15 cellular contexts compared by ENCODE assay signal in the genomic region with DNA sequence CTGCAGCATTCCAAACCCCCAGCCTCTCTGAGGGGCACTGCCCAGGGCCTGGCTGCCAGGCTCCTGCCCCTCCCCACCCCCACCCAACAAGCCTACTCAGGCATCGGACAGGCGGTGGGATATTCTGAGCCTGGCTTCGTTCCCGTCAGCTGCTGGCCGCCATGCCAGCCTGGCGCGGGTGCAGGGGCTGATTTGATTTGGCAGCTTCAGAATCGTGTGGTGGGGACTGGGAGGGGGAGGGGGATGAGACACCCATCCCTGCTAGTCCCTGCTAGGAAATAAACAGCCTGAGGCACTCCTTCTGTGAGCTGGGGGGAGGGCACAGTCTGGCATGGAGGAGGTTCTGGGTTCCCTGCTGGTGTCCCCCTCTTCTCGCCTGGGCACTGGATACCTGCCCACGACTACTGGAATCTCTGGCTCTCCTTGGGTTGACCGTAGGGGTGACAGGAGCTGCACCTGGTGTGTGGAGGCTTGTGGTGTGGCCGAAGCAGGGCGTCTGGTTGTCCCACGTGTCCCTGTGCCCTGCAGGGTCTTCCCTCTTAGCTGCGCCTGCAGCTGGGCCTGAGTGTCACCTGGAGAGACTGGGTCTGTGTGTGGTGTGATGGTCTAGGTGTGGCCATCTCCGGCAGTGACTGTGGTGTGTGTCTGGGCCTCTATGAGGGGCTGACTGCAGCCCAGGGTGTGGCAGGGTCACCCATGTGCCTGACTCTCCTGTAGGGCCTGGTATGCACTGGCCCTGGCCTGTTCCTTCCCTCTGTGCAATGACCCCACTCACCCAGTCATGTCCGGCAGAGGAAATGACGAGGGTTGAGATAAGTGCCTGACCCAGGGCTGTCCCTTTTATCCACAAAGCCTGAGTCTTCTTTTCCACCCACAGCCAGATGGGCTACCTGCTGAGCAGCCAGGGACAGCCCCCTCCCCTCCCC. TPM values are rescaled to one million over a fixed set of nuclear protein-coding genes. Genes with fewer than 3 reads are reported as not detected.
DNase-seq lines count a peak whose midpoint lies in the region; ATAC-seq, FAIRE-seq and TF ChIP-seq lines count a peak whose summit lies in the region.
"Had no signal": no experiment of that assay in that cellular context is flagged by ENCODE, and none has a peak within 500 bp of the region (broad histone marks: within the 10 kb centered on the region; RNA-seq: fewer than 3 reads in every experiment).

No MANE protein-coding gene starts in this region.

- peaks cover 9% of the 10 kb centered on the region for H3K27me3 ChIP-seq in bronchial epithelial cell (ENCODE audit: control insufficient read depth, insufficient read depth, low read length)

- H3K4me1 Mint-ChIP-seq in stimulated activated memory B cell treated with anti-CD40 and anti-IgM and Interleukin-4, amounts not matched to agents 10 μg/mL and 1 μg/mL and 100 μg/mL, for 72 hours = peaks cover 10% of the 10 kb centered on the region
- H3K4me1 Mint-ChIP-seq: activated naive CD8-positive, alpha-beta T cell treated with anti-CD3 and anti-CD28 coated beads for 36 hours; mesothelial cell of epicardium had no signal

- no peak overlapping the region for H3K4me3 Mint-ChIP-seq in stimulated activated memory B cell treated with anti-CD40 and anti-IgM and Interleukin-4, amounts not matched to agents 10 μg/mL and 1 μg/mL and 100 μg/mL, for 72 hours
- H3K4me3 Mint-ChIP-seq: activated naive CD8-positive, alpha-beta T cell treated with anti-CD3 and anti-CD28 coated beads for 36 hours; GM23338; mesothelial cell of epicardium had no signal

- no peak overlapping the region for H3K4me3 ChIP-seq in bronchial epithelial cell (ENCODE audit: low read depth, low read length)
- H3K4me3 ChIP-seq: GM23338 had no signal

- H3K36me3 ChIP-seq in bronchial epithelial cell (ENCODE audit: control insufficient read depth, insufficient read depth, low read length) = no peaks in the 10 kb centered on the region

- H3K27ac Mint-ChIP-seq in stimulated activated memory B cell treated with anti-CD40 and anti-IgM and Interleukin-4, amounts not matched to agents 10 μg/mL and 1 μg/mL and 100 μg/mL, for 72 hours = no peak overlapping the region
- H3K27ac Mint-ChIP-seq: activated naive CD8-positive, alpha-beta T cell treated with anti-CD3 and anti-CD28 coated beads for 36 hours; GM23338; mesothelial cell of epicardium had no signal

- peak; percentile 7 for FAIRE-seq in bronchial epithelial cell (lab: Jason Lieb, UNC)
- FAIRE-seq: RCC 7860 had no signal

- H3K27me3 Mint-ChIP-seq in stimulated activated memory B cell treated with anti-CD40 and anti-IgM and Interleukin-4, amounts not matched to agents 10 μg/mL and 1 μg/mL and 100 μg/mL, for 72 hours = peaks cover 48% of the 10 kb centered on the region

- TF ChIP-seq CTCF in bronchial epithelial cell (IDR thresholded peaks at IDR 0.05; ENCODE audit: insufficient read depth, low read length, severe bottlenecking) = no peak

- ATAC-seq in stimulated activated memory B cell treated with anti-CD40 and anti-IgM and Interleukin-4, amounts not matched to agents 10 μg/mL and 1 μg/mL and 100 μg/mL, for 72 hours = peak; percentile 6
- ATAC-seq in GM19395 (IDR thresholded peaks at IDR 0.05; ENCODE audit: unreplicated experiment) (no peak), HG02623 (IDR thresholded peaks at IDR 0.05; ENCODE audit: unreplicated experiment) (no peak), GM19328 (IDR thresholded peaks at IDR 0.05; ENCODE audit: unreplicated experiment) (no peak)
- ATAC-seq: GM23338 had no signal

- no peaks in the 10 kb centered on the region for H3K36me3 Mint-ChIP-seq in stimulated activated memory B cell treated with anti-CD40 and anti-IgM and Interleukin-4, amounts not matched to agents 10 μg/mL and 1 μg/mL and 100 μg/mL, for 72 hours
- H3K36me3 Mint-ChIP-seq: activated naive CD8-positive, alpha-beta T cell treated with anti-CD3 and anti-CD28 coated beads for 36 hours; mesothelial cell of epicardium had no signal

- DNase-seq in NCI-H69 (lab: John Stamatoyannopoulos, UW) (peak; percentile 79), bronchial epithelial cell (ENCODE audit: low read depth) (no peak), islet precursor cell (peak; percentile 72), T1000 (lab: John Stamatoyannopoulos, UW) (no peak)
- DNase-seq: activated CD4-positive, alpha-beta T cell treated with anti-CD3 and anti-CD28 coated beads for 4 hours; activated naive CD8-positive, alpha-beta T cell treated with anti-CD3 and anti-CD28 coated beads for 36 hours; Calu3; stimulated activated CD4-positive, alpha-beta T cell treated with anti-CD3 and anti-CD28 coated beads, Interleukin-15, amount 100 ng/mL, for 24 hours had no signal

- H3K9me3 Mint-ChIP-seq in stimulated activated memory B cell treated with anti-CD40 and anti-IgM and Interleukin-4, amounts not matched to agents 10 μg/mL and 1 μg/mL and 100 μg/mL, for 72 hours = no peaks in the 10 kb centered on the region
- H3K9me3 Mint-ChIP-seq: activated naive CD8-positive, alpha-beta T cell treated with anti-CD3 and anti-CD28 coated beads for 36 hours; GM23338; mesothelial cell of epicardium had no signal

RNA-seq across cellular contexts. Expression of gene PDE2A, which starts 42.2 kb away (rescaled TPM):
- 1.2 and 1.6 TPM in 2 replicates for total RNA-seq in bronchial epithelial cell

Comparison
In these comparisons a context has a peak if more than half of its experiments do, and no peak if none do; other contexts are left out.
1. DNase-seq: peak in NCI-H69 (single experiment) and islet precursor cell (single experiment); none in bronchial epithelial cell (single experiment) and T1000 (single experiment).